ENCODE assay signal across 31 cellular contexts in the genomic region with DNA sequence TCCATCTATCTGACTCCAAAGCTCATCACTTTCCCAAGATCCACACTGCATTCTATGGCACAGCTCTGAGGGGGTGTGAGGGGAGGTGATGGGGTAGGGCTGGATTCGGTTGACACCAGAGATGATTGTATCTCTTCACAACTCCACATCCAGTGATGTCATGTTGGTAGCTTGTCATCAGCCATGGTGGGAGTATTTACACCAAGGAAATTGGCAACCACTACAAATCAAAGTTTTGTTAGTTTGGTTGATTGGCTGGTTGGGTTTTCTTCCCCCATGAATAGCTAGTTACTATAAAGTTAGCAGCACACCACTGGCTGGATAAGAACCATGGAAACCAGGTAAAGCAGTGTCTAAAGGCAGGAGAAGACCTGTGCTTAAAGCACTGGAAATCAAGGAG. TPM values are rescaled to one million over a fixed set of nuclear protein-coding genes. Genes with fewer than 3 reads are reported as not detected.
"Had no signal": no experiment of that assay in that cellular context is flagged by ENCODE, and none has a peak within 500 bp of the region (broad histone marks: within the 10 kb centered on the region; RNA-seq: fewer than 3 reads in every experiment).

No MANE protein-coding gene starts in this region.

- H3K27ac ChIP-seq: coronary artery, dorsolateral prefrontal cortex, epithelial cell of prostate, esophagus squamous epithelium, gastrocnemius medialis, heart right ventricle, left lung, lower lobe of right lung had no signal

- ATAC-seq: esophagus mucosa; gastrocnemius medialis; heart right ventricle; left cardiac atrium; left lung; left ventricle myocardium superior; lower lobe of right lung; naive thymus-derived CD4-positive, alpha-beta T cell had no signal

- H3K9me3 ChIP-seq: esophagus squamous epithelium, gastrocnemius medialis, heart right ventricle, left lung, lower lobe of right lung had no signal

- H3K27me3 ChIP-seq: dorsolateral prefrontal cortex, esophagus squamous epithelium, gastrocnemius medialis, heart right ventricle, left lung had no signal

- H3K4me3 ChIP-seq: coronary artery, dorsolateral prefrontal cortex, esophagus squamous epithelium, gastrocnemius medialis, heart right ventricle, left lung, lower lobe of right lung had no signal

- DNase-seq: dermis blood vessel endothelial cell; dorsolateral prefrontal cortex; effector CD4-positive, alpha-beta T cell; effector memory CD4-positive, alpha-beta T cell; erythroblast; esophagus squamous epithelium; foreskin fibroblast; gastrocnemius medialis; glutamatergic neuron; head of caudate nucleus; heart right ventricle; hippocampal formation; left cardiac atrium; left lung; left ventricle myocardium superior; lower lobe of right lung; mesenchymal stem cell; midbrain; naive thymus-derived CD4-positive, alpha-beta T cell had no signal

- H3K4me3 Mint-ChIP-seq: naive thymus-derived CD4-positive, alpha-beta T cell had no signal

- H3K36me3 ChIP-seq: gastrocnemius medialis had no signal

- H3K9me3 Mint-ChIP-seq: naive thymus-derived CD4-positive, alpha-beta T cell had no signal

- H3K27me3 Mint-ChIP-seq: naive thymus-derived CD4-positive, alpha-beta T cell had no signal

- H3K4me1 ChIP-seq: gastrocnemius medialis, left lung, lower lobe of right lung had no signal

RNA-seq across cellular contexts. Expression of a gene that starts 20.9 kb away (rescaled TPM):
- total RNA-seq: endothelial cell of umbilical vein, glomerular endothelial cell, kidney epithelial cell, mononuclear cell had no signal
- polyA plus RNA-seq: keratinocyte had no signal

RNA-seq across cellular contexts. Expression of a gene that starts 26.0 kb away (rescaled TPM):
- total RNA-seq: dermis blood vessel endothelial cell; dorsolateral prefrontal cortex; endothelial cell of umbilical vein; esophagus mucosa; esophagus squamous epithelium; gastrocnemius medialis; glomerular endothelial cell; heart right ventricle; kidney epithelial cell; left cardiac atrium; left lung; left ventricle myocardium superior; lower leg skin; lower lobe of right lung; lung microvascular endothelial cell; mesenteric fat pad; mononuclear cell; mucosa of gallbladder; naive thymus-derived CD4-positive, alpha-beta T cell had no signal
- polyA plus RNA-seq: endothelial cell of umbilical vein; heart right ventricle; keratinocyte; naive thymus-derived CD4-positive, alpha-beta T cell had no signal
